8 cellular contexts compared by ENCODE assay signal in genomic region chr20:24781061-24781980, GRCh38.
DNase-seq lines count a peak whose midpoint lies in the region; ATAC-seq lines count a peak whose summit lies in the region.

No MANE protein-coding gene starts in this region.

- H3K27ac Mint-ChIP-seq in activated CD8-positive, alpha-beta T cell treated with anti-CD3 and anti-CD28 coated beads, Interleukin-2, amount 10 ng/mL, durations not matched to agents 7 days and 5 days = no peak overlapping the region

- POLR2A ChIA-PET in activated CD8-positive, alpha-beta T cell treated with anti-CD3 and anti-CD28 coated beads, Interleukin-2, amount 10 ng/mL, durations not matched to agents 7 days and 5 days (lab: Charles Lee) = no interaction called here

- peaks cover 33% of the 10 kb centered on the region for H3K4me1 Mint-ChIP-seq in activated CD8-positive, alpha-beta T cell treated with anti-CD3 and anti-CD28 coated beads, Interleukin-2, amount 10 ng/mL, durations not matched to agents 7 days and 5 days (ENCODE audit: low read depth)

- no peak overlapping the region for H3K4me3 Mint-ChIP-seq in activated CD8-positive, alpha-beta T cell treated with anti-CD3 and anti-CD28 coated beads, Interleukin-2, amount 10 ng/mL, durations not matched to agents 7 days and 5 days

- peak; percentile 54 for ATAC-seq in activated CD8-positive, alpha-beta T cell treated with anti-CD3 and anti-CD28 coated beads, Interleukin-2, amount 10 ng/mL, durations not matched to agents 7 days and 5 days
- ATAC-seq in HG03460 (IDR thresholded peaks at IDR 0.05; ENCODE audit: unreplicated experiment) = no peak
- no peak for ATAC-seq in GM21723 (IDR thresholded peaks at IDR 0.05; ENCODE audit: unreplicated experiment)

- peaks cover 22% of the 10 kb centered on the region for H3K27me3 Mint-ChIP-seq in activated CD8-positive, alpha-beta T cell treated with anti-CD3 and anti-CD28 coated beads, Interleukin-2, amount 10 ng/mL, durations not matched to agents 7 days and 5 days (ENCODE audit: low read depth)

- no peaks in the 10 kb centered on the region for H3K36me3 Mint-ChIP-seq in activated CD8-positive, alpha-beta T cell treated with anti-CD3 and anti-CD28 coated beads, Interleukin-2, amount 10 ng/mL, durations not matched to agents 7 days and 5 days (ENCODE audit: low read depth)

- DNase-seq in ELR (ENCODE audit: low read depth) (peak; percentile 52), HuH-7.5 (ENCODE audit: low spot score) (peak; percentile 48), hypothalamus (lab: John Stamatoyannopoulos, UW) (peak in 34 of 51 donors; percentile 10 to 66 (median 36)), superior temporal gyrus (ENCODE audit: extremely low spot score) (peak; percentile 79), SKM-1 treated with dmso at 0.1 percent for 144 hours (lab: John Stamatoyannopoulos, UW; ENCODE audit: unreplicated experiment) (no peak)
- DNase-seq in activated CD8-positive, alpha-beta T cell treated with anti-CD3 and anti-CD28 coated beads, Interleukin-2, amount 10 ng/mL, durations not matched to agents 7 days and 5 days = peak; percentile 36

- CTCF ChIA-PET in activated CD8-positive, alpha-beta T cell treated with anti-CD3 and anti-CD28 coated beads, Interleukin-2, amount 10 ng/mL, durations not matched to agents 7 days and 5 days (lab: Charles Lee) = interaction anchor here (0.7 to 2.1 kb wide), 4 partner anchors 9 to 681 kb away, joined by 3 to 6 read pairs (median 4); no protein-coding TSS in a partner anchor

- no peaks in the 10 kb centered on the region for H3K9me3 Mint-ChIP-seq in activated CD8-positive, alpha-beta T cell treated with anti-CD3 and anti-CD28 coated beads, Interleukin-2, amount 10 ng/mL, durations not matched to agents 7 days and 5 days (ENCODE audit: insufficient read depth)
